ENCODE assay signal across 11 cellular contexts in genomic region chr4:168815373-168816345, GRCh38.
DNase-seq lines count a peak whose midpoint lies in the region; ATAC-seq and TF ChIP-seq lines count a peak whose summit lies in the region.
"Had no signal": no experiment of that assay in that cellular context is flagged by ENCODE, and none has a peak within 500 bp of the region (broad histone marks: within the 10 kb centered on the region; RNA-seq: fewer than 3 reads in every experiment).

No MANE protein-coding gene starts in this region.

- H3K9me3 Mint-ChIP-seq in brain: no peaks in the 10 kb centered on the region
- H3K9me3 Mint-ChIP-seq: activated naive CD4-positive, alpha-beta T cell treated with anti-CD3 and anti-CD28 coated beads, Interleukin-2, amount 10 ng/mL, durations not matched to agents 7 days and 5 days had no signal

- H3K4me1 Mint-ChIP-seq in brain: peaks cover 74% of the 10 kb centered on the region
- H3K4me1 Mint-ChIP-seq: activated naive CD4-positive, alpha-beta T cell treated with anti-CD3 and anti-CD28 coated beads, Interleukin-2, amount 10 ng/mL, durations not matched to agents 7 days and 5 days had no signal

- no peaks in the 10 kb centered on the region for H3K79me2 ChIP-seq in hepatocyte

- H2AFZ ChIP-seq in hepatocyte: no peak overlapping the region

- H3K9me2 ChIP-seq in hepatocyte (replicated peaks; ENCODE audit: insufficient read depth): no peaks in the 10 kb centered on the region

- H3K4me1 ChIP-seq in hepatocyte (ENCODE audit: insufficient read depth) (peaks cover 29% of the 10 kb centered on the region), mucosa of descending colon (ENCODE audit: low read depth) (peaks cover 6% of the 10 kb centered on the region)

- H3K9me3 ChIP-seq in hepatocyte (ENCODE audit: low read depth): no peaks in the 10 kb centered on the region
- no peaks in the 10 kb centered on the region for H3K9me3 ChIP-seq in mucosa of descending colon

- H3K4me3 ChIP-seq in hepatocyte (no peak overlapping the region), mucosa of descending colon (no peak overlapping the region)

- H3K27ac ChIP-seq in hepatocyte: peak overlapping the region; percentile 88

- DNase-seq in EL (peak; percentile 3), hepatocyte (ENCODE audit: low spot score) (peak; percentile 54), renal cortical epithelial cell (ENCODE audit: low read depth) (peak; percentile 59), mucosa of descending colon (no peak), DMS79 treated with DMSO at 0.1 percent for 48 hours (lab: John Stamatoyannopoulos, UW) (no peak), glomerular visceral epithelial cell (ENCODE audit: extremely low spot score) (no peak), NCI-H2081 treated with DMSO at 0.1 percent for 48 hours (lab: John Stamatoyannopoulos, UW) (no peak)
- DNase-seq: activated naive CD4-positive, alpha-beta T cell treated with anti-CD3 and anti-CD28 coated beads, Interleukin-2, amount 10 ng/mL, durations not matched to agents 7 days and 5 days; NCI-H2171 had no signal

- H3K27me3 Mint-ChIP-seq in brain: peaks cover 3% of the 10 kb centered on the region

- ATAC-seq in mucosa of descending colon: no peak

- H3K27ac Mint-ChIP-seq in brain: peak overlapping the region; percentile 79 to 96 (median 83)
- H3K27ac Mint-ChIP-seq: activated naive CD4-positive, alpha-beta T cell treated with anti-CD3 and anti-CD28 coated beads, Interleukin-2, amount 10 ng/mL, durations not matched to agents 7 days and 5 days had no signal

- H3K4me3 Mint-ChIP-seq in brain: peak overlapping the region; percentile 48 to 74 (median 61)
- H3K4me3 Mint-ChIP-seq: activated naive CD4-positive, alpha-beta T cell treated with anti-CD3 and anti-CD28 coated beads, Interleukin-2, amount 10 ng/mL, durations not matched to agents 7 days and 5 days had no signal

- 41% methylated on average over 14 of the region's 14 CpGs for WGBS in hepatocyte (ENCODE audit: low lambda C conversion rate, missing lambda C conversion rate)

- H3K36me3 Mint-ChIP-seq in brain: no peaks in the 10 kb centered on the region
- H3K36me3 Mint-ChIP-seq: activated naive CD4-positive, alpha-beta T cell treated with anti-CD3 and anti-CD28 coated beads, Interleukin-2, amount 10 ng/mL, durations not matched to agents 7 days and 5 days; CD14-positive monocyte had no signal

- H3K27me3 ChIP-seq in hepatocyte: no peaks in the 10 kb centered on the region

- H3K36me3 ChIP-seq in hepatocyte (replicated peaks; ENCODE audit: insufficient read depth, low read depth): no peaks in the 10 kb centered on the region
- no peaks in the 10 kb centered on the region for H3K36me3 ChIP-seq in mucosa of descending colon (ENCODE audit: low read depth)

- H4K20me1 ChIP-seq in hepatocyte (ENCODE audit: insufficient read depth, poor library complexity, severe bottlenecking): no peaks in the 10 kb centered on the region

- peak overlapping the region; percentile 75 for H3K4me2 ChIP-seq in hepatocyte

- no peak for TF ChIP-seq CTCF in brain (conservative IDR thresholded peaks at IDR 0.05)
- TF ChIP-seq CTCF in hepatocyte (IDR thresholded peaks at IDR 0.05; ENCODE audit: poor library complexity): no peak
- no peak for TF ChIP-seq CTCF in mucosa of descending colon (IDR thresholded peaks at IDR 0.05)

- intact Hi-C loops in mucosa of descending colon (cut with DNase I, micrococcal nuclease): loop anchor here in 1 of 2 donors (10.0 kb wide), 1 partner anchor 101 kb away; no protein-coding TSS in a partner anchor

Comparison
In these comparisons a context has a peak if more than half of its experiments do, and no peak if none do; other contexts are left out.
1. DNase-seq: peak in EL (single experiment), hepatocyte (single experiment) and renal cortical epithelial cell (single experiment); none in mucosa of descending colon (0 of 3), DMS79 treated with DMSO at 0.1 percent for 48 hours (single experiment), glomerular visceral epithelial cell (single experiment) and NCI-H2081 treated with DMSO at 0.1 percent for 48 hours (single experiment).